In the genomic region with DNA sequence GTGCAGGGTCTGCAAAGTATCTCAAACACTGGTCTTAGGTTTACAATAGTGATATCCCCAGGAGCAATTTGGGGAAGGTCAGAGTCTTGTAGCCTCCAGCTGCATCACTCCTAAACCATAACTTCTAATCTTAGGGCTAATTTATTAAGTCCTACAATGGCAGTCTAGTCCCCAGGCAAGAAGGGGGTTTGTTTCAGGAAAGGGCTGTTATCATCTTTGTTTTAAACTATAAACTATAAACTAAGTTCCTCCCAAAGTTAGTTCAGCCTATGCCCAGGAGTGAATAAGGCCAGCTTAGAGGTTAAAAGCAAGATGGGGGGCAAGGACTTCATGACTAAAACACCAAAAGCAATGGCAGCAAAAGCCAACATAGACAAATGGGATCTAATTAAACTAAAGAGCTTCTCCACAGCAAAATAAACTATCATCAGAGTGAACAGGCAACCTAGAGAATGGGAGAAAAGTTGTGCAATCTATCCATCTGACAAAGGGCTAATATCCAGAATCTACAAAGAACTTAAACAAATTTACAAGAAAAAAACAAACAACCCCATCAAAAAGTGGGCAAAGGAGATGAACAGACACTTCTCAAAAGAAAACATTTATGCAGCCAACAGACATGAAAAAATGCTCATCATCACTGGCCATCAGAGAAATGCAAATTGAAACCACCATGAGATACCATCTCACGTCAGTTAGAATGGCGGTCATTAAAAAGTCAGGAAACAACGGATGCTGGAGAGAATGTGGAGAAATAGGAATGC, we compare ENCODE assay signal across 1 cellular context.
TF ChIP-seq lines count a peak whose summit lies in the region.
"Not testable (repeated sequence)": the region's sequence is repeated elsewhere in the genome, so short reads cannot be mapped to it uniquely, and the experiment has no call there.

No MANE protein-coding gene starts in this region.

TF ChIP-seq in K562, 482 proteins besides CTCF, POLR2A, EP300 and RAD21 (continues in another document):
- TF ChIP-seq NCOA4 (IDR thresholded peaks at IDR 0.05; ENCODE audit: partially characterized antibody) = peak; percentile 14
- TF ChIP-seq NCOA1 (IDR thresholded peaks at IDR 0.05; ENCODE audit: low read depth) = 0 out of 2 replicates have a peak, but pooled peaks have one; percentile 6
- not testable (repeated sequence) for TF ChIP-seq ATF1 (CRISPR knock-in tag; IDR thresholded peaks at IDR 0.05); ATF3 (CRISPR knock-in tag; conservative IDR thresholded peaks at IDR 0.05)
- peak; percentile 50 for TF ChIP-seq ATF1 (tag; IDR thresholded peaks at IDR 0.05)
- 0 out of 2 replicates have a peak, but pooled peaks have one; percentile 0 for TF ChIP-seq ATF7 (IDR thresholded peaks at IDR 0.05)
- 0 out of 2 replicates have a peak, but pooled peaks have one; percentile 29 for TF ChIP-seq ZNF407 (IDR thresholded peaks at IDR 0.05; ENCODE audit: low read depth)
- peak; percentile 14 for TF ChIP-seq ATF3 (IDR thresholded peaks at IDR 0.05)
- TF ChIP-seq, protein P1, sequence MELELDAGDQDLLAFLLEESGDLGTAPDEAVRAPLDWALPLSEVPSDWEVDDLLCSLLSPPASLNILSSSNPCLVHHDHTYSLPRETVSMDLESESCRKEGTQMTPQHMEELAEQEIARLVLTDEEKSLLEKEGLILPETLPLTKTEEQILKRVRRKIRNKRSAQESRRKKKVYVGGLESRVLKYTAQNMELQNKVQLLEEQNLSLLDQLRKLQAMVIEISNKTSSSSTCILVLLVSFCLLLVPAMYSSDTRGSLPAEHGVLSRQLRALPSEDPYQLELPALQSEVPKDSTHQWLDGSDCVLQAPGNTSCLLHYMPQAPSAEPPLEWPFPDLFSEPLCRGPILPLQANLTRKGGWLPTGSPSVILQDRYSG (tag; conservative IDR thresholded peaks at IDR 0.05; ENCODE audit: low read depth) = 0 out of 2 replicates have a peak, but pooled peaks have one; percentile 58
- TF ChIP-seq, protein P2, sequence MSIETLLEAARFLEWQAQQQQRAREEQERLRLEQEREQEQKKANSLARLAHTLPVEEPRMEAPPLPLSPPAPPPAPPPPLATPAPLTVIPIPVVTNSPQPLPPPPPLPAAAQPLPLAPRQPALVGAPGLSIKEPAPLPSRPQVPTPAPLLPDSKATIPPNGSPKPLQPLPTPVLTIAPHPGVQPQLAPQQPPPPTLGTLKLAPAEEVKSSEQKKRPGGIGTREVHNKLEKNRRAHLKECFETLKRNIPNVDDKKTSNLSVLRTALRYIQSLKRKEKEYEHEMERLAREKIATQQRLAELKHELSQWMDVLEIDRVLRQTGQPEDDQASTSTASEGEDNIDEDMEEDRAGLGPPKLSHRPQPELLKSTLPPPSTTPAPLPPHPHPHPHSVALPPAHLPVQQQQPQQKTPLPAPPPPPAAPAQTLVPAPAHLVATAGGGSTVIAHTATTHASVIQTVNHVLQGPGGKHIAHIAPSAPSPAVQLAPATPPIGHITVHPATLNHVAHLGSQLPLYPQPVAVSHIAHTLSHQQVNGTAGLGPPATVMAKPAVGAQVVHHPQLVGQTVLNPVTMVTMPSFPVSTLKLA (conservative IDR thresholded peaks at IDR 0.05) = peak in 1 of 2 experiments; percentile 43; a peak in 1 of 4 replicates
- peak in 1 of 2 experiments; percentile 31; a peak in 1 of 4 replicates for TF ChIP-seq KDM1A (IDR thresholded peaks at IDR 0.05)
- 0 out of 2 replicates have a peak, but pooled peaks have one; percentile 45 for TF ChIP-seq HEY1 (CRISPR knock-in tag; IDR thresholded peaks at IDR 0.05; ENCODE audit: borderline replicate concordance)
- 0 out of 2 replicates have a peak, but pooled peaks have one; percentile 21 for TF ChIP-seq NBN (IDR thresholded peaks at IDR 0.05; ENCODE audit: low read depth)
- TF ChIP-seq TAL1 (IDR thresholded peaks at IDR 0.05) = 0 out of 2 replicates have a peak, but pooled peaks have one; percentile 6
- TF ChIP-seq ELF4 (CRISPR knock-in tag; IDR thresholded peaks at IDR 0.05) = 0 out of 2 replicates have a peak, but pooled peaks have one; percentile 48
- peak; percentile 50 for TF ChIP-seq HDAC3 (IDR thresholded peaks at IDR 0.05; ENCODE audit: borderline replicate concordance, partially characterized antibody)
- 0 out of 2 replicates have a peak, but pooled peaks have one; percentile 12 for TF ChIP-seq ETV1 (tag; conservative IDR thresholded peaks at IDR 0.05; ENCODE audit: low read depth)
- 0 out of 4 replicates have a peak, but pooled peaks of 1 of the 2 experiments have one; percentile 9 for TF ChIP-seq FOXK2 (conservative IDR thresholded peaks at IDR 0.05 in 1 of 2, IDR thresholded peaks at IDR 0.05 in 1 of 2; ENCODE audit: low read depth in 2 of 2)
- 0 out of 2 replicates have a peak, but pooled peaks have one; percentile 35 for TF ChIP-seq MIER1 (IDR thresholded peaks at IDR 0.05; ENCODE audit: low read depth)
- TF ChIP-seq SMAD4 (CRISPR knock-in tag; conservative IDR thresholded peaks at IDR 0.05) = peak; percentile 6; the same call in 1 of the 2 replicates
- TF ChIP-seq RAD51 (IDR thresholded peaks at IDR 0.05; ENCODE audit: borderline replicate concordance, low read depth) = 0 out of 2 replicates have a peak, but pooled peaks have one; percentile 5
- 0 out of 2 replicates have a peak, but pooled peaks have one; percentile 17 for TF ChIP-seq EP400 (IDR thresholded peaks at IDR 0.05)
- peak; percentile 43; the same call in 1 of the 2 replicates for TF ChIP-seq KHSRP (IDR thresholded peaks at IDR 0.05)
- peak; percentile 28; the same call in 1 of the 2 replicates for TF ChIP-seq NCOR1 (IDR thresholded peaks at IDR 0.05)
- 0 out of 4 replicates have a peak, but pooled peaks of 1 of the 2 experiments have one; percentile 6 for TF ChIP-seq ARNT (IDR thresholded peaks at IDR 0.05)
- TF ChIP-seq EHMT2 (IDR thresholded peaks at IDR 0.05) = peak; percentile 76; the same call in 1 of the 2 replicates
- TF ChIP-seq ASH1L (IDR thresholded peaks at IDR 0.05; ENCODE audit: borderline replicate concordance, low read depth, partially characterized antibody) = peak; percentile 39
- peak; percentile 17 for TF ChIP-seq FOSL1 (tag; conservative IDR thresholded peaks at IDR 0.05)
- TF ChIP-seq, protein P3, sequence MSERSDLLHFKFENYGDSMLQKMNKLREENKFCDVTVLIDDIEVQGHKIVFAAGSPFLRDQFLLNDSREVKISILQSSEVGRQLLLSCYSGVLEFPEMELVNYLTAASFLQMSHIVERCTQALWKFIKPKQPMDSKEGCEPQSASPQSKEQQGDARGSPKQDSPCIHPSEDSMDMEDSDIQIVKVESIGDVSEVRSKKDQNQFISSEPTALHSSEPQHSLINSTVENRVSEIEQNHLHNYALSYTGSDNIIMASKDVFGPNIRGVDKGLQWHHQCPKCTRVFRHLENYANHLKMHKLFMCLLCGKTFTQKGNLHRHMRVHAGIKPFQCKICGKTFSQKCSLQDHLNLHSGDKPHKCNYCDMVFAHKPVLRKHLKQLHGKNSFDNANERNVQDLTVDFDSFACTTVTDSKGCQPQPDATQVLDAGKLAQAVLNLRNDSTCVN (CRISPR knock-in tag; IDR thresholded peaks at IDR 0.05) = peak; percentile 21; the same call in 1 of the 2 replicates
- TF ChIP-seq POLR2H (tag; IDR thresholded peaks at IDR 0.05; ENCODE audit: low read depth) = peak; percentile 32; the same call in 1 of the 2 replicates
- peak; percentile 67; the same call in 1 of the 2 replicates for TF ChIP-seq PTTG1 (tag; IDR thresholded peaks at IDR 0.05; ENCODE audit: low read depth)
- TF ChIP-seq NFRKB (IDR thresholded peaks at IDR 0.05; ENCODE audit: low read depth) = peak; percentile 91
- TF ChIP-seq MTA1 (IDR thresholded peaks at IDR 0.05; ENCODE audit: borderline replicate concordance) = 0 out of 2 replicates have a peak, but pooled peaks have one; percentile 29
- TF ChIP-seq HDAC1 (IDR thresholded peaks at IDR 0.05) = peak in 1 of 2 experiments; percentile 15; a peak in 1 of 4 replicates
- TF ChIP-seq LARP7 (IDR thresholded peaks at IDR 0.05) = peak; percentile 81; the same call in 1 of the 2 replicates
- TF ChIP-seq HLTF (IDR thresholded peaks at IDR 0.05) = peak; percentile 74; the same call in 1 of the 2 replicates
- TF ChIP-seq MTA2 (IDR thresholded peaks at IDR 0.05; ENCODE audit: low read depth) = 0 out of 2 replicates have a peak, but pooled peaks have one; percentile 16
- peak; percentile 22; the same call in 1 of the 2 replicates for TF ChIP-seq ZBTB9 (CRISPR knock-in tag; IDR thresholded peaks at IDR 0.05)
